Comparison of ENCODE assay signal across 1 cellular context in the genomic region with DNA sequence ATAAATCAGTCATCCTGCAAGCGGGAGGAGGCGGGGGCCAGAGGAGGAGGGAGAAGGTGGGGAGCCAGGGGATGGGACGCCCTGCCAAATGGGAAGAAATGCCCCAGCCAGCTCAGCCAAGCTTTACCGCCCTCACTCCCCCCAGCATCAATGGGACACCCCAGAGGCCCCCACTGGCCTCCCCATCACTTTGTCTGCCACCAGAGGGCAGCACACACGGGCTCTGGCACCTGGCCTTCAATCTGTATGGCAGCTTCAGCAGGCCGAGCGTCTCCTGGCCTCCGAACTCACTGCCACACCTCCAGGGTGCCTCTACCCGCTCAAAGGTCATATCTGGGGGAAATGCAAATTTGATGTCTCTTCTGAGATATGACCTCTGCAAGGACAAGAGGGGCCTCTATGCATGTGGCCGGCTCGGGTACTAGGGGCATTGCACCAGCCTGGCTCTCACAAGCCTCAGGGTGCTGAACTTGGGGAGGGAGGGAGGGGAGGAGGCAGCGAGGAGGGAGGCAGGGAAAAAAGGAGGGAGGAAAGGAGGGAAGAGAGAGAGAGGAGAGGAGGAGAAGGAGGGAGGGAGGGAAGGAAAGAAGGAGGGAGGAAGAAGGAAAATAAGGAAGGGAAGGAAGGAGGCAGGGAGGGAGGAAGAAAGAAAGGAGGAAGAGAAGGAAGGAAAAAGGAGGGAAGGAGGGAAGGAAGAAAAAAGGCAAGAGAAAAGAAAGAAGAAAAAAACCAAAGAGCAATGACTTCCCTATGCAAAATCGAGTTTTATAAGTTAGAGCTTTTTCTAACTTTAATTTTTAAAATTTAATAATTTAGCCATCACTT.
TF ChIP-seq lines count a peak whose summit lies in the region.

No MANE protein-coding gene starts in this region.

TF ChIP-seq in K562, 482 proteins besides CTCF, POLR2A, EP300 and RAD21 (continued from another document and continues in another):
- TF ChIP-seq, protein P1, sequence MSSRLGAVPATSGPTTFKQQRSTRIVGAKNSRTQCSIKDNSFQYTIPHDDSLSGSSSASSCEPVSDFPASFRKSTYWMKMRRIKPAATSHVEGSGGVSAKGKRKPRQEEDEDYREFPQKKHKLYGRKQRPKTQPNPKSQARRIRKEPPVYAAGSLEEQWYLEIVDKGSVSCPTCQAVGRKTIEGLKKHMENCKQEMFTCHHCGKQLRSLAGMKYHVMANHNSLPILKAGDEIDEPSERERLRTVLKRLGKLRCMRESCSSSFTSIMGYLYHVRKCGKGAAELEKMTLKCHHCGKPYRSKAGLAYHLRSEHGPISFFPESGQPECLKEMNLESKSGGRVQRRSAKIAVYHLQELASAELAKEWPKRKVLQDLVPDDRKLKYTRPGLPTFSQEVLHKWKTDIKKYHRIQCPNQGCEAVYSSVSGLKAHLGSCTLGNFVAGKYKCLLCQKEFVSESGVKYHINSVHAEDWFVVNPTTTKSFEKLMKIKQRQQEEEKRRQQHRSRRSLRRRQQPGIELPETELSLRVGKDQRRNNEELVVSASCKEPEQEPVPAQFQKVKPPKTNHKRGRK (tag; IDR thresholded peaks at IDR 0.05): peak; percentile 100
- TF ChIP-seq CBX3 (IDR thresholded peaks at IDR 0.05; ENCODE audit: borderline replicate concordance in 1 of 2, low read length in 2 of 2) (0 out of 3 replicates have a peak, but pooled peaks of 1 of the 2 experiments have one; percentile 21), SMAD3 (CRISPR knock-in tag; conservative IDR thresholded peaks at IDR 0.05) (no peak), ZNF253 (CRISPR knock-in tag; conservative IDR thresholded peaks at IDR 0.05) (no peak), ZKSCAN1 (IDR thresholded peaks at IDR 0.05; ENCODE audit: low read depth, low read length) (0 out of 2 replicates have a peak, but pooled peaks have one; percentile 44), TSC22D4 (tag; IDR thresholded peaks at IDR 0.05) (peak; percentile 75; the same call in 1 of the 2 replicates), TBL1XR1 (IDR thresholded peaks at IDR 0.05; ENCODE audit: low read length in 2 of 2) (0 out of 4 replicates have a peak, but pooled peaks of 1 of the 2 experiments have one; percentile 17), SMAD1 (IDR thresholded peaks at IDR 0.05; ENCODE audit: low read depth, low read length, partially characterized antibody) (no peak), HCFC1 (IDR thresholded peaks at IDR 0.05; ENCODE audit: low read depth, low read length) (0 out of 2 replicates have a peak, but pooled peaks have one; percentile 34), SLC30A9 (CRISPR knock-in tag; IDR thresholded peaks at IDR 0.05) (no peak), MTF1 (CRISPR knock-in tag; IDR thresholded peaks at IDR 0.05; ENCODE audit: borderline replicate concordance) (no peak), PCBP1 (IDR thresholded peaks at IDR 0.05; ENCODE audit: low read depth, low read length, poor library complexity, severe bottlenecking) (peak; percentile 57), SMARCA5 (IDR thresholded peaks at IDR 0.05) (no peak), MCM2 (IDR thresholded peaks at IDR 0.05; ENCODE audit: low read depth) (no peak), ZBTB1 (CRISPR knock-in tag; IDR thresholded peaks at IDR 0.05; ENCODE audit: borderline replicate concordance, low read depth) (no peak), POLR2H (tag; IDR thresholded peaks at IDR 0.05; ENCODE audit: low read depth) (no peak), ZBTB17 (CRISPR knock-in tag; IDR thresholded peaks at IDR 0.05) (no peak), MAFK (IDR thresholded peaks at IDR 0.05; ENCODE audit: low read length) (no peak), ETS2 (tag; IDR thresholded peaks at IDR 0.05; ENCODE audit: borderline replicate concordance, poor library complexity, severe bottlenecking) (no peak), PTRF (tag; IDR thresholded peaks at IDR 0.05) (no peak), ZNF444 (CRISPR knock-in tag; IDR thresholded peaks at IDR 0.05) (no peak), STAT5B (CRISPR knock-in tag; IDR thresholded peaks at IDR 0.05) (no peak), MTA2 (IDR thresholded peaks at IDR 0.05; ENCODE audit: low read depth) (peak; percentile 39; the same call in 1 of the 2 replicates), KAT7 (CRISPR knock-in tag; IDR thresholded peaks at IDR 0.05; ENCODE audit: borderline replicate concordance) (peak; percentile 32; the same call in 1 of the 2 replicates), NCOA1 (IDR thresholded peaks at IDR 0.05; ENCODE audit: low read depth) (peak; percentile 46; the same call in 1 of the 2 replicates), SNIP1 (IDR thresholded peaks at IDR 0.05; ENCODE audit: low read depth) (0 out of 2 replicates have a peak, but pooled peaks have one; percentile 44), DNMT1 (IDR thresholded peaks at IDR 0.05) (0 out of 2 replicates have a peak, but pooled peaks have one; percentile 67)
- TF ChIP-seq, protein P2, sequence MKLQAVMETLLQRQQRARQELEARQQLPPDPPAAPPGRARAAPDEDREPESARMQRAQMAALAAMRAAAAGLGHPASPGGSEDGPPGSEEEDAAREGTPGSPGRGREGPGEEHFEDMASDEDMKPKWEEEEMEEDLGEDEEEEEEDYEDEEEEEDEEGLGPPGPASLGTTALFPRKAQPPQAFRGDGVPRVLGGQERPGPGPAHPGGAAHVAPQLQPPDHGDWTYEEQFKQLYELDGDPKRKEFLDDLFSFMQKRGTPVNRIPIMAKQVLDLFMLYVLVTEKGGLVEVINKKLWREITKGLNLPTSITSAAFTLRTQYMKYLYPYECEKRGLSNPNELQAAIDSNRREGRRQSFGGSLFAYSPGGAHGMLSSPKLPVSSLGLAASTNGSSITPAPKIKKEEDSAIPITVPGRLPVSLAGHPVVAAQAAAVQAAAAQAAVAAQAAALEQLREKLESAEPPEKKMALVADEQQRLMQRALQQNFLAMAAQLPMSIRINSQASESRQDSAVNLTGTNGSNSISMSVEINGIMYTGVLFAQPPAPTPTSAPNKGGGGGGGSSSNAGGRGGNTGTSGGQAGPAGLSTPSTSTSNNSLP (IDR thresholded peaks at IDR 0.05; ENCODE audit: borderline replicate concordance, low read depth, low read length): no peak
- TF ChIP-seq, protein P3, sequence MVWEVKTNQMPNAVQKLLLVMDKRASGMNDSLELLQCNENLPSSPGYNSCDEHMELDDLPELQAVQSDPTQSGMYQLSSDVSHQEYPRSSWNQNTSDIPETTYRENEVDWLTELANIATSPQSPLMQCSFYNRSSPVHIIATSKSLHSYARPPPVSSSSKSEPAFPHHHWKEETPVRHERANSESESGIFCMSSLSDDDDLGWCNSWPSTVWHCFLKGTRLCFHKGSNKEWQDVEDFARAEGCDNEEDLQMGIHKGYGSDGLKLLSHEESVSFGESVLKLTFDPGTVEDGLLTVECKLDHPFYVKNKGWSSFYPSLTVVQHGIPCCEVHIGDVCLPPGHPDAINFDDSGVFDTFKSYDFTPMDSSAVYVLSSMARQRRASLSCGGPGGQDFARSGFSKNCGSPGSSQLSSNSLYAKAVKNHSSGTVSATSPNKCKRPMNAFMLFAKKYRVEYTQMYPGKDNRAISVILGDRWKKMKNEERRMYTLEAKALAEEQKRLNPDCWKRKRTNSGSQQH (CRISPR knock-in tag; IDR thresholded peaks at IDR 0.05): peak; percentile 52; the same call in 1 of the 2 replicates
- TF ChIP-seq, protein P4, sequence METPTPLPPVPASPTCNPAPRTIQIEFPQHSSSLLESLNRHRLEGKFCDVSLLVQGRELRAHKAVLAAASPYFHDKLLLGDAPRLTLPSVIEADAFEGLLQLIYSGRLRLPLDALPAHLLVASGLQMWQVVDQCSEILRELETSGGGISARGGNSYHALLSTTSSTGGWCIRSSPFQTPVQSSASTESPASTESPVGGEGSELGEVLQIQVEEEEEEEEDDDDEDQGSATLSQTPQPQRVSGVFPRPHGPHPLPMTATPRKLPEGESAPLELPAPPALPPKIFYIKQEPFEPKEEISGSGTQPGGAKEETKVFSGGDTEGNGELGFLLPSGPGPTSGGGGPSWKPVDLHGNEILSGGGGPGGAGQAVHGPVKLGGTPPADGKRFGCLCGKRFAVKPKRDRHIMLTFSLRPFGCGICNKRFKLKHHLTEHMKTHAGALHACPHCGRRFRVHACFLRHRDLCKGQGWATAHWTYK (CRISPR knock-in tag; IDR thresholded peaks at IDR 0.05): no peak
- TF ChIP-seq, protein P5, sequence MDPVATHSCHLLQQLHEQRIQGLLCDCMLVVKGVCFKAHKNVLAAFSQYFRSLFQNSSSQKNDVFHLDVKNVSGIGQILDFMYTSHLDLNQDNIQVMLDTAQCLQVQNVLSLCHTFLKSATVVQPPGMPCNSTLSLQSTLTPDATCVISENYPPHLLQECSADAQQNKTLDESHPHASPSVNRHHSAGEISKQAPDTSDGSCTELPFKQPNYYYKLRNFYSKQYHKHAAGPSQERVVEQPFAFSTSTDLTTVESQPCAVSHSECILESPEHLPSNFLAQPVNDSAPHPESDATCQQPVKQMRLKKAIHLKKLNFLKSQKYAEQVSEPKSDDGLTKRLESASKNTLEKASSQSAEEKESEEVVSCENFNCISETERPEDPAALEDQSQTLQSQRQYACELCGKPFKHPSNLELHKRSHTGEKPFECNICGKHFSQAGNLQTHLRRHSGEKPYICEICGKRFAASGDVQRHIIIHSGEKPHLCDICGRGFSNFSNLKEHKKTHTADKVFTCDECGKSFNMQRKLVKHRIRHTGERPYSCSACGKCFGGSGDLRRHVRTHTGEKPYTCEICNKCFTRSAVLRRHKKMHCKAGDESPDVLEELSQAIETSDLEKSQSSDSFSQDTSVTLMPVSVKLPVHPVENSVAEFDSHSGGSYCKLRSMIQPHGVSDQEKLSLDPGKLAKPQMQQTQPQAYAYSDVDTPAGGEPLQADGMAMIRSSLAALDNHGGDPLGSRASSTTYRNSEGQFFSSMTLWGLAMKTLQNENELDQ (CRISPR knock-in tag; IDR thresholded peaks at IDR 0.05; ENCODE audit: borderline replicate concordance): no peak
- TF ChIP-seq, protein P6, sequence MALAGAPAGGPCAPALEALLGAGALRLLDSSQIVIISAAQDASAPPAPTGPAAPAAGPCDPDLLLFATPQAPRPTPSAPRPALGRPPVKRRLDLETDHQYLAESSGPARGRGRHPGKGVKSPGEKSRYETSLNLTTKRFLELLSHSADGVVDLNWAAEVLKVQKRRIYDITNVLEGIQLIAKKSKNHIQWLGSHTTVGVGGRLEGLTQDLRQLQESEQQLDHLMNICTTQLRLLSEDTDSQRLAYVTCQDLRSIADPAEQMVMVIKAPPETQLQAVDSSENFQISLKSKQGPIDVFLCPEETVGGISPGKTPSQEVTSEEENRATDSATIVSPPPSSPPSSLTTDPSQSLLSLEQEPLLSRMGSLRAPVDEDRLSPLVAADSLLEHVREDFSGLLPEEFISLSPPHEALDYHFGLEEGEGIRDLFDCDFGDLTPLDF (CRISPR knock-in tag; IDR thresholded peaks at IDR 0.05): no peak
- TF ChIP-seq, protein P7, sequence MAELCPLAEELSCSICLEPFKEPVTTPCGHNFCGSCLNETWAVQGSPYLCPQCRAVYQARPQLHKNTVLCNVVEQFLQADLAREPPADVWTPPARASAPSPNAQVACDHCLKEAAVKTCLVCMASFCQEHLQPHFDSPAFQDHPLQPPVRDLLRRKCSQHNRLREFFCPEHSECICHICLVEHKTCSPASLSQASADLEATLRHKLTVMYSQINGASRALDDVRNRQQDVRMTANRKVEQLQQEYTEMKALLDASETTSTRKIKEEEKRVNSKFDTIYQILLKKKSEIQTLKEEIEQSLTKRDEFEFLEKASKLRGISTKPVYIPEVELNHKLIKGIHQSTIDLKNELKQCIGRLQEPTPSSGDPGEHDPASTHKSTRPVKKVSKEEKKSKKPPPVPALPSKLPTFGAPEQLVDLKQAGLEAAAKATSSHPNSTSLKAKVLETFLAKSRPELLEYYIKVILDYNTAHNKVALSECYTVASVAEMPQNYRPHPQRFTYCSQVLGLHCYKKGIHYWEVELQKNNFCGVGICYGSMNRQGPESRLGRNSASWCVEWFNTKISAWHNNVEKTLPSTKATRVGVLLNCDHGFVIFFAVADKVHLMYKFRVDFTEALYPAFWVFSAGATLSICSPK (IDR thresholded peaks at IDR 0.05; ENCODE audit: borderline replicate concordance): peak; percentile 95; the same call in 1 of the 2 replicates
- TF ChIP-seq, protein P8, sequence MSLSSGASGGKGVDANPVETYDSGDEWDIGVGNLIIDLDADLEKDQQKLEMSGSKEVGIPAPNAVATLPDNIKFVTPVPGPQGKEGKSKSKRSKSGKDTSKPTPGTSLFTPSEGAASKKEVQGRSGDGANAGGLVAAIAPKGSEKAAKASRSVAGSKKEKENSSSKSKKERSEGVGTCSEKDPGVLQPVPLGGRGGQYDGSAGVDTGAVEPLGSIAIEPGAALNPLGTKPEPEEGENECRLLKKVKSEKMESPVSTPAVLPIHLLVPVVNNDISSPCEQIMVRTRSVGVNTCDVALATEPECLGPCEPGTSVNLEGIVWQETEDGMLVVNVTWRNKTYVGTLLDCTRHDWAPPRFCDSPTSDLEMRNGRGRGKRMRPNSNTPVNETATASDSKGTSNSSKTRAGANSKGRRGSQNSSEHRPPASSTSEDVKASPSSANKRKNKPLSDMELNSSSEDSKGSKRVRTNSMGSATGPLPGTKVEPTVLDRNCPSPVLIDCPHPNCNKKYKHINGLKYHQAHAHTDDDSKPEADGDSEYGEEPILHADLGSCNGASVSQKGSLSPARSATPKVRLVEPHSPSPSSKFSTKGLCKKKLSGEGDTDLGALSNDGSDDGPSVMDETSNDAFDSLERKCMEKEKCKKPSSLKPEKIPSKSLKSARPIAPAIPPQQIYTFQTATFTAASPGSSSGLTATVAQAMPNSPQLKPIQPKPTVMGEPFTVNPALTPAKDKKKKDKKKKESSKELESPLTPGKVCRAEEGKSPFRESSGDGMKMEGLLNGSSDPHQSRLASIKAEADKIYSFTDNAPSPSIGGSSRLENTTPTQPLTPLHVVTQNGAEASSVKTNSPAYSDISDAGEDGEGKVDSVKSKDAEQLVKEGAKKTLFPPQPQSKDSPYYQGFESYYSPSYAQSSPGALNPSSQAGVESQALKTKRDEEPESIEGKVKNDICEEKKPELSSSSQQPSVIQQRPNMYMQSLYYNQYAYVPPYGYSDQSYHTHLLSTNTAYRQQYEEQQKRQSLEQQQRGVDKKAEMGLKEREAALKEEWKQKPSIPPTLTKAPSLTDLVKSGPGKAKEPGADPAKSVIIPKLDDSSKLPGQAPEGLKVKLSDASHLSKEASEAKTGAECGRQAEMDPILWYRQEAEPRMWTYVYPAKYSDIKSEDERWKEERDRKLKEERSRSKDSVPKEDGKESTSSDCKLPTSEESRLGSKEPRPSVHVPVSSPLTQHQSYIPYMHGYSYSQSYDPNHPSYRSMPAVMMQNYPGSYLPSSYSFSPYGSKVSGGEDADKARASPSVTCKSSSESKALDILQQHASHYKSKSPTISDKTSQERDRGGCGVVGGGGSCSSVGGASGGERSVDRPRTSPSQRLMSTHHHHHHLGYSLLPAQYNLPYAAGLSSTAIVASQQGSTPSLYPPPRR (CRISPR knock-in tag; IDR thresholded peaks at IDR 0.05; ENCODE audit: borderline replicate concordance): no peak
